In the genomic region with DNA sequence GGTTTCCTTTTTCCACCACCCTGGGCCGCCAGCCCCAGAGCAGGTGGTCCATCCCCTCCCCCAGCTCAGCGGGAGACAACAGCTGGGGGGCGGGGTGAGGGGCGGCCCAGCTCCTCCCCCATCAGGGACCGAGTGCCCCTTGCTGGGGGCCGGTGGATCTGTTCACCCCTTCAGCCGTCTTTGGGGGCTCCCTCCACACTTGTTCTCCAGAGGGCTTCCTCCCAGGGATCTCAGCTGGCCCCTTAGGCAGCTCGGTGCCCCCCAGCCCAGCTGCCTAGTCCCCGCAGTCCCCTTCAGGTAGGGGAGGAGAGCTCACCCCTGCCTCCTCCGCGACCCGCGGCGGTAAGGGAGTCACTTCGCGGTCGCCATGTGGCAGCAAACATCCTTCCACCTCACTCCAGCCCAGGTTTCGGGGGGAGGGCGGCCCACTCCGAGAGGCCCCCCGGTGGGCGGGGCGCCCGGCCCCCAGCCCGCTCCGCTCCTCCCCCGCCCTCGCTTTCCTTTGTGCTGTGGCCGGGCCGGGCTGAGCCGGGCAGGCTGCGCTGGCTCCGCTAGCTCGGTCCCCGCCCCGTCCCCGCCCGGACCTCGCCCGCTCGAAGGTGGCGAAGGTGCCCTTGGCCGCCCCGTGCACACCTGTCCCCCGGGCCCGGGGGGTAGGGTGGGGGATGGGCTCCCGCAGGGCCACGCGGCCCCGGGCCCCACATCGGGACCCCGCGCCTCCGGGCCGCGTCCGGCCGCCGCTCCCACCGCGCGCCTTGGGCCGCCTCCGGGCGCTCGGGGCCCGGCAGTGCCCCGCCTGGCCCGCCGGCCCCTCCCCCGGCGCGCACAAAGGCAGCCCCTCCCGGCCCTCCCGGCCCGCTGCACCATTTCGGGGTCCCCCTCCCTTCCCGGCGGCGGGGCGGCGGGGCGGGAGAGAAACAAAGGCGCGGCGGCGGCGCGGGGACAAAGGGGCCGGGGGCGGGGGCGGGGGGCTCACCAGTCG, we compare ENCODE assay signal across 8 cellular contexts. TPM values are rescaled to one million over a fixed set of nuclear protein-coding genes. Genes with fewer than 3 reads are reported as not detected.
DNase-seq lines count a peak whose midpoint lies in the region; ATAC-seq, FAIRE-seq and TF ChIP-seq lines count a peak whose summit lies in the region.

No MANE protein-coding gene starts in this region.

- DNase-seq in GDM1 (lab: John Stamatoyannopoulos, UW) (peak; percentile 49), SK-N-DZ (ENCODE audit: low spot score) (peak; percentile 68), GM12878 (ENCODE audit: low read depth, low spot score) (no peak), NCI-H2029 treated with DMSO at 0.1 percent for 48 hours (lab: John Stamatoyannopoulos, UW) (no peak)
- DNase-seq in stimulated activated CD8-positive, alpha-beta memory T cell treated with anti-CD3 and anti-CD28 coated beads, Interleukin-4, amount 100 ng/mL, for 24 hours (ENCODE audit: low read depth), result peak; percentile 75

- H3K9ac ChIP-seq in GM12878 (ENCODE audit: control insufficient read depth, insufficient read depth, low read length), result peak overlapping the region; percentile 61

- WGBS in GM12878 (ENCODE audit: insufficient coverage, insufficient replicate concordance, low lambda C conversion rate, missing lambda C conversion rate), result 5% methylated on average over 23 of the region's 93 CpGs

- H3K79me2 ChIP-seq in GM12878 (ENCODE audit: control insufficient read depth, insufficient read depth, low read length), result peaks cover 4% of the 10 kb centered on the region; the same call in 1 of the 2 replicates

- POLR2A ChIA-PET in GM12878 (lab: Charles Lee), result interaction anchor here (0.6 to 1.6 kb wide), 6 partner anchors 10 to 36 kb away, joined by 3 to 6 read pairs (median 3); partner anchors contain the start of gene DOK3

- peak overlapping the region; percentile 56 for H2AFZ ChIP-seq in GM12878 (ENCODE audit: control insufficient read depth, low read depth, low read length)

- H3K4me2 ChIP-seq in GM12878 (ENCODE audit: control insufficient read depth, insufficient read depth), result peak overlapping the region; percentile 89

- TF ChIP-seq CTCF in GM12878 (IDR thresholded peaks at IDR 0.05 in 2 of 3, conservative IDR thresholded peaks at IDR 0.05 in 1 of 3; ENCODE audit: control insufficient read depth in 2 of 3, extremely low read depth in 1 of 3, insufficient read depth in 1 of 3, low read depth in 3 of 3, low read length in 3 of 3), result peak in 1 of 3 experiments; percentile 7; a peak in 1 of 6 replicates

- no peaks in the 10 kb centered on the region for H3K9me3 ChIP-seq in GM12878 (replicated peaks; ENCODE audit: control insufficient read depth, insufficient read depth, low read length)

- no TSS peak for BruUV-seq in GM12878 (replicated peaks; lab: Mats Ljungman, UMichigan)

- RAD21 ChIA-PET in GM12878 (lab: Charles Lee; ENCODE audit: unreplicated experiment), result interaction anchor here (0.7 to 2.0 kb wide), 6 partner anchors 15 to 82 kb away, joined by 3 to 7 read pairs (median 4); partner anchors contain the start of gene PDLIM7

- H3K27me3 ChIP-seq in GM12878 (replicated peaks in 1 of 2; ENCODE audit: control insufficient read depth in 2 of 2, insufficient read depth in 2 of 2, low read length in 1 of 2) (no peaks in the 10 kb centered on the region), layer of hippocampus (ENCODE audit: control insufficient read depth, insufficient read depth, low read length) (no peaks in the 10 kb centered on the region)

- TF ChIP-seq POLR2A in GM12878 (IDR thresholded peaks at IDR 0.05; ENCODE audit: low read depth, low read length), result peak; percentile 74

- no peak for TF ChIP-seq RAD21 in GM12878 (IDR thresholded peaks at IDR 0.05; ENCODE audit: insufficient read depth, low read depth, low read length)

- CTCF ChIA-PET in GM12878 (lab: Yijun Ruan, JAX), result interaction anchor here (0.8 to 2.4 kb wide), 7 partner anchors 13 to 82 kb away, joined by 3 to 13 read pairs (median 3); no protein-coding TSS in a partner anchor

- TF ChIP-seq EP300 in GM12878 (IDR thresholded peaks at IDR 0.05; ENCODE audit: borderline replicate concordance in 1 of 2, control insufficient read depth in 1 of 2, low read depth in 2 of 2, low read length in 2 of 2), result no peak

- H3K27ac ChIP-seq in GM12878 (ENCODE audit: control insufficient read depth, insufficient read depth), result peak overlapping the region; percentile 2; the same call in 1 of the 2 replicates
- H3K27ac ChIP-seq in layer of hippocampus (ENCODE audit: low read depth, low read length), result peak overlapping the region; percentile 46

- H3K36me3 ChIP-seq in GM12878 (ENCODE audit: control insufficient read depth in 2 of 2, insufficient read depth in 2 of 2, low read length in 1 of 2), result no peaks in the 10 kb centered on the region

- intact Hi-C loops in GM12878 (cut with micrococcal nuclease; ENCODE audit: unreplicated experiment), result no loop called here

- H3K4me3 ChIP-seq in GM12878, result peak overlapping the region; percentile 46

- in situ Hi-C loops in GM12878 (cut with MboI), result no loop called here

- FAIRE-seq in GM12878 (lab: Jason Lieb, UNC), result no peak

- H4K20me1 ChIP-seq in GM12878 (ENCODE audit: control insufficient read depth, insufficient read depth), result no peaks in the 10 kb centered on the region

- SMC1A ChIA-PET in GM12878 (lab: Charles Lee; ENCODE audit: uncharacterized antibody, unreplicated experiment), result interaction anchor here (0.8 kb wide), 1 partner anchor 29 kb away, joined by 3 read pairs; no protein-coding TSS in a partner anchor

- peaks cover 12% of the 10 kb centered on the region for H3K4me1 ChIP-seq in GM12878 (ENCODE audit: control insufficient read depth, insufficient read depth, low read length)

- ATAC-seq in HG02678 (IDR thresholded peaks at IDR 0.05; ENCODE audit: unreplicated experiment) (peak; percentile 57), GM12878 (peak; percentile 69), HG03442 (IDR thresholded peaks at IDR 0.05; ENCODE audit: unreplicated experiment) (no peak)

RNA-seq across cellular contexts. Expression of gene DBN1, which starts 0.7 kb away (rescaled TPM):
- polyA plus RNA-seq in SK-N-DZ (2014; cell fraction: cytosol; rRNA removed), result 248 and 315 TPM in 2 replicates
- 379 and 553 TPM in 2 replicates for polyA plus RNA-seq in SK-N-DZ (2014; cell fraction: nucleus; rRNA removed)
- 33.1 and 35.4 TPM in 2 replicates for total RNA-seq in GM12878 (2013; cell fraction: nucleolus; rRNA removed)
- total RNA-seq in GM12878 (2014; rRNA removed) (36.0 and 42.0 TPM in 2 replicates), GM12878 (2014; rRNA removed; fragmentation: Illumina TruSeq; extraction: Trizol) (16.8 and 19.2 TPM in 2 replicates), GM12878 (2021) (75.4 and 81.0 TPM in 2 replicates)
- 8.1 TPM for polyA plus RNA-seq in GM12878 (2011; ENCODE audit: low read depth)
- polyA plus RNA-seq in GM12878 (2011; rRNA removed) (10.0 and 14.1 TPM in 2 replicates), GM12878 (2014; fragmentation: Illumina TruSeq; extraction: Trizol) (3.2 and 15.9 TPM in 2 replicates), GM12878 (2014; fragmentation: Nextera tagmentation; extraction: Ambion mirVana) (under 1 TPM; 0.18 to 0.62 TPM), GM12878 (2014; rRNA removed) (49.0 and 58.5 TPM in 2 replicates), GM12878 (2016; fragmentation: Nextera tagmentation; extraction: Ambion mirVana) (10 to 100 TPM; 36.5 to 38.0 TPM)
- 12.3 and 18.9 TPM in 2 replicates for polyA plus RNA-seq in GM12878 (2011; cell fraction: cytosol; rRNA removed)
- 53.4 and 220 TPM in 2 replicates for polyA plus RNA-seq in GM12878 (2011; cell fraction: nucleus; rRNA removed)
- 13.9 and 24.5 TPM in 2 replicates for polyA plus RNA-seq in GM12878 (2012)
- polyA minus RNA-seq in GM12878 (2011; rRNA and poly(A)+ RNA removed), result 12.5 and 16.2 TPM in 2 replicates
- 13.1 and 13.9 TPM in 2 replicates for polyA minus RNA-seq in GM12878 (2011; cell fraction: cytosol; rRNA and poly(A)+ RNA removed)
- polyA minus RNA-seq in GM12878 (2011; cell fraction: nucleus; rRNA and poly(A)+ RNA removed), result 11.1 and 35.8 TPM in 2 replicates

RNA-seq across cellular contexts. Expression of gene PDLIM7, which starts 24.7 kb away (rescaled TPM):
- polyA plus RNA-seq in SK-N-DZ (2014; cell fraction: cytosol; rRNA removed), result 85.0 and 96.3 TPM in 2 replicates
- polyA plus RNA-seq in SK-N-DZ (2014; cell fraction: nucleus; rRNA removed), result 107 and 131 TPM in 2 replicates
- 37.7 and 45.6 TPM in 2 replicates for total RNA-seq in GM12878 (2013; cell fraction: nucleolus; rRNA removed)
- total RNA-seq in GM12878 (2014; rRNA removed) (15.5 and 18.2 TPM in 2 replicates), GM12878 (2014; rRNA removed; fragmentation: Illumina TruSeq; extraction: Trizol) (6.2 and 7.6 TPM in 2 replicates), GM12878 (2021) (30.3 and 36.6 TPM in 2 replicates)
- 8.6 TPM for polyA plus RNA-seq in GM12878 (2011; ENCODE audit: low read depth)
- polyA plus RNA-seq in GM12878 (2011; rRNA removed) (10.2 and 23.1 TPM in 2 replicates), GM12878 (2014; fragmentation: Illumina TruSeq; extraction: Trizol) (1.1 and 5.1 TPM in 2 replicates), GM12878 (2014; fragmentation: Nextera tagmentation; extraction: Ambion mirVana) (1 to 10 TPM in 1 of 2 experiments, under 1 TPM in 1; 0.82 to 2.3 TPM), GM12878 (2014; rRNA removed) (33.3 and 47.9 TPM in 2 replicates), GM12878 (2016; fragmentation: Nextera tagmentation; extraction: Ambion mirVana) (10 to 100 TPM; 35.3 to 35.8 TPM)
- 30.5 and 48.8 TPM in 2 replicates for polyA plus RNA-seq in GM12878 (2011; cell fraction: cytosol; rRNA removed)
- polyA plus RNA-seq in GM12878 (2011; cell fraction: nucleus; rRNA removed), result 173 and 211 TPM in 2 replicates
- 21.0 and 23.7 TPM in 2 replicates for polyA plus RNA-seq in GM12878 (2012)
- polyA minus RNA-seq in GM12878 (2011; rRNA and poly(A)+ RNA removed), result 15.1 and 21.8 TPM in 2 replicates
- polyA minus RNA-seq in GM12878 (2011; cell fraction: cytosol; rRNA and poly(A)+ RNA removed), result 16.8 and 19.9 TPM in 2 replicates
- 27.6 and 54.2 TPM in 2 replicates for polyA minus RNA-seq in GM12878 (2011; cell fraction: nucleus; rRNA and poly(A)+ RNA removed)

RNA-seq across cellular contexts. Expression of gene PRR7, which starts 26.1 kb away (rescaled TPM):
- 26.1 and 35.3 TPM in 2 replicates for polyA plus RNA-seq in SK-N-DZ (2014; cell fraction: cytosol; rRNA removed)
- polyA plus RNA-seq in SK-N-DZ (2014; cell fraction: nucleus; rRNA removed), result 32.0 and 39.8 TPM in 2 replicates
- total RNA-seq in GM12878 (2013; cell fraction: nucleolus; rRNA removed), result 20.9 and 22.0 TPM in 2 replicates
- total RNA-seq in GM12878 (2014; rRNA removed) (12.0 and 15.3 TPM in 2 replicates), GM12878 (2014; rRNA removed; fragmentation: Illumina TruSeq; extraction: Trizol) (0.40 and 0.60 TPM in 2 replicates), GM12878 (2021) (15.7 and 15.9 TPM in 2 replicates)
- polyA plus RNA-seq in GM12878 (2011; ENCODE audit: low read depth), result 0.67 TPM
- polyA plus RNA-seq in GM12878 (2011; rRNA removed) (0.89 and 3.9 TPM in 2 replicates), GM12878 (2014; fragmentation: Illumina TruSeq; extraction: Trizol) (0.09 TPM in 1 of 2 replicates, not detected in the other), GM12878 (2014; fragmentation: Nextera tagmentation; extraction: Ambion mirVana) (not detected), GM12878 (2014; rRNA removed) (18.8 and 21.0 TPM in 2 replicates), GM12878 (2016; fragmentation: Nextera tagmentation; extraction: Ambion mirVana) (1 to 10 TPM; 4.6 TPM)
- 13.3 and 32.6 TPM in 2 replicates for polyA plus RNA-seq in GM12878 (2011; cell fraction: cytosol; rRNA removed)
- 26.2 and 34.2 TPM in 2 replicates for polyA plus RNA-seq in GM12878 (2011; cell fraction: nucleus; rRNA removed)
- 5.0 and 10.6 TPM in 2 replicates for polyA plus RNA-seq in GM12878 (2012)
- 0.44 and 2.4 TPM in 2 replicates for polyA minus RNA-seq in GM12878 (2011; rRNA and poly(A)+ RNA removed)
- 5.6 and 7.6 TPM in 2 replicates for polyA minus RNA-seq in GM12878 (2011; cell fraction: cytosol; rRNA and poly(A)+ RNA removed)
- 6.2 and 11.8 TPM in 2 replicates for polyA minus RNA-seq in GM12878 (2011; cell fraction: nucleus; rRNA and poly(A)+ RNA removed)

RNA-seq across cellular contexts. Expression of gene DOK3, which starts 36.9 kb away (rescaled TPM):
- 3.6 and 10.6 TPM in 2 replicates for polyA plus RNA-seq in SK-N-DZ (2014; cell fraction: cytosol; rRNA removed)
- 39.9 and 78.7 TPM in 2 replicates for polyA plus RNA-seq in SK-N-DZ (2014; cell fraction: nucleus; rRNA removed)
- 146 and 175 TPM in 2 replicates for total RNA-seq in GM12878 (2013; cell fraction: nucleolus; rRNA removed)
- total RNA-seq in GM12878 (2014; rRNA removed), result 48.8 and 52.6 TPM in 2 replicates
- 16.4 and 17.7 TPM in 2 replicates for total RNA-seq in GM12878 (2014; rRNA removed; fragmentation: Illumina TruSeq; extraction: Trizol)
- 95.3 and 107 TPM in 2 replicates for total RNA-seq in GM12878 (2021)
- polyA plus RNA-seq in GM12878 (2011; ENCODE audit: low read depth), result 36.3 TPM
- 26.3 and 51.5 TPM in 2 replicates for polyA plus RNA-seq in GM12878 (2011; rRNA removed)
- polyA plus RNA-seq in GM12878 (2011; cell fraction: cytosol; rRNA removed), result 68.7 and 85.6 TPM in 2 replicates
- polyA plus RNA-seq in GM12878 (2011; cell fraction: nucleus; rRNA removed), result 247 and 263 TPM in 2 replicates
- polyA plus RNA-seq in GM12878 (2012), result 84.1 and 86.7 TPM in 2 replicates
- 42.7 and 47.0 TPM in 2 replicates for polyA plus RNA-seq in GM12878 (2014; fragmentation: Illumina TruSeq; extraction: Trizol)
- 1 to 10 TPM; 6.6 to 8.0 TPM for polyA plus RNA-seq in GM12878 (2014; fragmentation: Nextera tagmentation; extraction: Ambion mirVana)
- polyA plus RNA-seq in GM12878 (2014; rRNA removed), result 89.0 and 112 TPM in 2 replicates
- polyA plus RNA-seq in GM12878 (2016; fragmentation: Nextera tagmentation; extraction: Ambion mirVana), result 10 to 100 TPM; 53.7 to 68.5 TPM
- 19.3 and 39.3 TPM in 2 replicates for polyA minus RNA-seq in GM12878 (2011; rRNA and poly(A)+ RNA removed)
- polyA minus RNA-seq in GM12878 (2011; cell fraction: cytosol; rRNA and poly(A)+ RNA removed), result 25.3 and 28.3 TPM in 2 replicates
- 35.3 and 49.6 TPM in 2 replicates for polyA minus RNA-seq in GM12878 (2011; cell fraction: nucleus; rRNA and poly(A)+ RNA removed)

RNA-seq across cellular contexts. Expression of gene DDX41, which starts 44.0 kb away (rescaled TPM):
- polyA plus RNA-seq in SK-N-DZ (2014; cell fraction: cytosol; rRNA removed), result 91.5 and 112 TPM in 2 replicates
- polyA plus RNA-seq in SK-N-DZ (2014; cell fraction: nucleus; rRNA removed), result 273 and 280 TPM in 2 replicates
- 139 and 149 TPM in 2 replicates for total RNA-seq in GM12878 (2013; cell fraction: nucleolus; rRNA removed)
- total RNA-seq in GM12878 (2014; rRNA removed) (184 and 215 TPM in 2 replicates), GM12878 (2014; rRNA removed; fragmentation: Illumina TruSeq; extraction: Trizol) (56.3 and 59.3 TPM in 2 replicates), GM12878 (2021) (136 and 149 TPM in 2 replicates)
- 86.4 TPM for polyA plus RNA-seq in GM12878 (2011; ENCODE audit: low read depth)
- polyA plus RNA-seq in GM12878 (2011; rRNA removed) (83.0 and 114 TPM in 2 replicates), GM12878 (2014; fragmentation: Illumina TruSeq; extraction: Trizol) (36.1 and 59.5 TPM in 2 replicates), GM12878 (2014; fragmentation: Nextera tagmentation; extraction: Ambion mirVana) (10 to 100 TPM; 32.7 to 67.6 TPM), GM12878 (2014; rRNA removed) (176 and 216 TPM in 2 replicates), GM12878 (2016; fragmentation: Nextera tagmentation; extraction: Ambion mirVana) (100 to 1,000 TPM in 1 of 2 experiments, 10 to 100 TPM in 1; 85.9 to 101 TPM)
- 164 and 232 TPM in 2 replicates for polyA plus RNA-seq in GM12878 (2011; cell fraction: cytosol; rRNA removed)
- 533 and 587 TPM in 2 replicates for polyA plus RNA-seq in GM12878 (2011; cell fraction: nucleus; rRNA removed)
- polyA plus RNA-seq in GM12878 (2012), result 160 and 166 TPM in 2 replicates
- 125 and 201 TPM in 2 replicates for polyA minus RNA-seq in GM12878 (2011; rRNA and poly(A)+ RNA removed)
- 40.6 and 85.2 TPM in 2 replicates for polyA minus RNA-seq in GM12878 (2011; cell fraction: cytosol; rRNA and poly(A)+ RNA removed)
- 141 and 184 TPM in 2 replicates for polyA minus RNA-seq in GM12878 (2011; cell fraction: nucleus; rRNA and poly(A)+ RNA removed)

Comparison
In these comparisons a context has a peak if more than half of its experiments do, and no peak if none do; other contexts are left out.
1. DNase-seq: peak in GDM1 (single experiment), SK-N-DZ (single experiment) and stimulated activated CD8-positive, alpha-beta memory T cell treated with anti-CD3 and anti-CD28 coated beads, Interleukin-4, amount 100 ng/mL, for 24 hours (single experiment); none in GM12878 (single experiment) and NCI-H2029 treated with DMSO at 0.1 percent for 48 hours (single experiment).